Comparison of ENCODE assay signal across 14 cellular contexts in genomic region chr6:43584892-43585570, GRCh38. TPM values are rescaled to one million over a fixed set of nuclear protein-coding genes. Genes with fewer than 3 reads are reported as not detected.
DNase-seq lines count a peak whose midpoint lies in the region; ATAC-seq and TF ChIP-seq lines count a peak whose summit lies in the region.
"Had no signal": no experiment of that assay in that cellular context is flagged by ENCODE, and none has a peak within 500 bp of the region (broad histone marks: within the 10 kb centered on the region; RNA-seq: fewer than 3 reads in every experiment).

No MANE protein-coding gene starts in this region.

- H3K27me3 Mint-ChIP-seq in T-helper 17 cell: no peaks in the 10 kb centered on the region
- H3K27me3 Mint-ChIP-seq in glutamatergic neuron (ENCODE audit: unreplicated experiment): no peaks in the 10 kb centered on the region

- peaks cover 8% of the 10 kb centered on the region for H3K4me1 ChIP-seq in skeletal muscle satellite cell (ENCODE audit: control insufficient read depth, insufficient read depth, low read length)
- H3K4me1 ChIP-seq: gastrocnemius medialis had no signal

- H3K9me3 ChIP-seq in T-helper 17 cell (ENCODE audit: control insufficient read depth, low read length, poor library complexity, severe bottlenecking) (no peaks in the 10 kb centered on the region), skeletal muscle satellite cell (replicated peaks; ENCODE audit: low read length) (no peaks in the 10 kb centered on the region)
- H3K9me3 ChIP-seq: gastrocnemius medialis, neutrophil had no signal

- H3K4me3 ChIP-seq in skeletal muscle satellite cell (ENCODE audit: low read length): no peak overlapping the region
- H3K4me3 ChIP-seq: cardiac muscle cell, gastrocnemius medialis had no signal

- H3K9me3 Mint-ChIP-seq in glutamatergic neuron (ENCODE audit: unreplicated experiment): peaks cover 2% of the 10 kb centered on the region

- H3K36me3 Mint-ChIP-seq in T-helper 17 cell (ENCODE audit: low read depth) (peaks cover 5% of the 10 kb centered on the region), glutamatergic neuron (ENCODE audit: unreplicated experiment) (no peaks in the 10 kb centered on the region)

- H3K27me3 ChIP-seq in skeletal muscle satellite cell (ENCODE audit: control insufficient read depth, insufficient read depth, low read length): no peaks in the 10 kb centered on the region
- H3K27me3 ChIP-seq: cardiac muscle cell, gastrocnemius medialis, neutrophil had no signal

- H3K4me3 Mint-ChIP-seq in T-helper 17 cell (peak overlapping the region; percentile 76), glutamatergic neuron (ENCODE audit: unreplicated experiment) (no peak overlapping the region)

- no peak overlapping the region for H3K9ac ChIP-seq in skeletal muscle satellite cell (ENCODE audit: low read depth, low read length)

- no peak for TF ChIP-seq CTCF in glutamatergic neuron (IDR thresholded peaks at IDR 0.05; ENCODE audit: partially characterized antibody, unreplicated experiment)

- ATAC-seq in T-helper 17 cell: peak; percentile 82
- no peak for ATAC-seq in HG02798 (IDR thresholded peaks at IDR 0.05; ENCODE audit: poor library complexity, unreplicated experiment)
- ATAC-seq: gastrocnemius medialis had no signal

- DNase-seq in activated gamma-delta T cell treated with Interleukin-2 at 50 U/mL for 16 hours (peak; percentile 31), activated gamma-delta T cell (lab: John Stamatoyannopoulos, UW) (no peak), T-helper 17 cell (no peak), NCI-H146 treated with DMSO at 0.1 percent for 48 hours (lab: John Stamatoyannopoulos, UW; ENCODE audit: unreplicated experiment) (no peak), glutamatergic neuron (no peak)
- peak; percentile 39 for DNase-seq in central memory CD4-positive, alpha-beta T cell
- DNase-seq: gastrocnemius medialis, Karpas-422, NCI-H1694, NCI-H510A treated with DMSO at 0.1 percent for 48 hours had no signal

- peak overlapping the region; percentile 91 for H3K27ac Mint-ChIP-seq in T-helper 17 cell
- H3K27ac Mint-ChIP-seq in glutamatergic neuron (ENCODE audit: unreplicated experiment): no peak overlapping the region

- H3K4me1 Mint-ChIP-seq in T-helper 17 cell (peaks cover 27% of the 10 kb centered on the region), glutamatergic neuron (ENCODE audit: low read depth, unreplicated experiment) (no peaks in the 10 kb centered on the region)

- H3K36me3 ChIP-seq in skeletal muscle satellite cell (ENCODE audit: insufficient read depth, low read length): peaks cover 58% of the 10 kb centered on the region

- peak overlapping the region; percentile 0 for H3K4me2 ChIP-seq in skeletal muscle satellite cell (ENCODE audit: low read length)

RNA-seq across cellular contexts. Expression of gene POLH, which starts 9.0 kb away (rescaled TPM):
- total RNA-seq in T-helper 17 cell (10 to 100 TPM; 13.0 to 13.3 TPM), glutamatergic neuron (ENCODE audit: unreplicated experiment) (20.2 TPM)
- total RNA-seq in skeletal muscle satellite cell (2012; rRNA removed): 18.3 and 18.6 TPM in 2 replicates

RNA-seq across cellular contexts. Expression of gene XPO5, which starts 9.2 kb away (rescaled TPM):
- total RNA-seq in T-helper 17 cell: 10 to 100 TPM; 38.3 to 48.6 TPM
- total RNA-seq in skeletal muscle satellite cell (2012; rRNA removed): 31.7 and 124 TPM in 2 replicates
- 52.7 TPM for total RNA-seq in glutamatergic neuron (ENCODE audit: unreplicated experiment)

RNA-seq across cellular contexts. Expression of gene GTPBP2, which starts 44.0 kb away (rescaled TPM):
- total RNA-seq in T-helper 17 cell (10 to 100 TPM; 49.3 to 65.3 TPM), glutamatergic neuron (ENCODE audit: unreplicated experiment) (114 TPM)
- 40.6 and 43.6 TPM in 2 replicates for total RNA-seq in skeletal muscle satellite cell (2012; rRNA removed)

RNA-seq across cellular contexts. Expression of gene MAD2L1BP, which starts 50.6 kb away (rescaled TPM):
- total RNA-seq in T-helper 17 cell (10 to 100 TPM; 17.1 to 30.5 TPM), glutamatergic neuron (ENCODE audit: unreplicated experiment) (38.8 TPM)
- 21.0 and 34.9 TPM in 2 replicates for total RNA-seq in skeletal muscle satellite cell (2012; rRNA removed)

RNA-seq across cellular contexts. Expression of gene RSPH9, which starts 59.8 kb away (rescaled TPM):
- under 1 TPM in 1 of 2 donors, not detected in 1; 0.29 TPM for total RNA-seq in T-helper 17 cell
- total RNA-seq in skeletal muscle satellite cell (2012; rRNA removed): 0.25 and 0.66 TPM in 2 replicates
- 0.22 TPM for total RNA-seq in glutamatergic neuron (ENCODE audit: unreplicated experiment)

Comparison
In these comparisons a context has a peak if more than half of its experiments do, and no peak if none do; other contexts are left out.
1. DNase-seq: peak in activated gamma-delta T cell treated with Interleukin-2 at 50 U/mL for 16 hours (single experiment) and central memory CD4-positive, alpha-beta T cell (single experiment); none in activated gamma-delta T cell (single experiment), T-helper 17 cell (0 of 3), NCI-H146 treated with DMSO at 0.1 percent for 48 hours (single experiment) and glutamatergic neuron (single experiment).